ENCODE assay signal across 14 cellular contexts in genomic region chr17:33562792-33563191, GRCh38.
"Had no signal": no experiment of that assay in that cellular context is flagged by ENCODE, and none has a peak within 500 bp of the region (broad histone marks: within the 10 kb centered on the region; RNA-seq: fewer than 3 reads in every experiment).

No MANE protein-coding gene starts in this region.

- ATAC-seq: left lobe of liver; stimulated activated naive CD8-positive, alpha-beta T cell treated with anti-CD3 and anti-CD28 coated beads, Interleukin-15, Interleukin-2, amounts not matched to agents 100 U/mL and 50 U/mL, for 24 hours had no signal

- H3K36me3 ChIP-seq: suprapubic skin had no signal

- DNase-seq: activated CD4-positive, alpha-beta T cell treated with anti-CD3 and anti-CD28 coated beads for 4 hours; activated naive CD4-positive, alpha-beta T cell; cortex of kidney; effector CD8-positive, alpha-beta T cell; hippocampal formation; immature natural killer cell; nephron progenitor cell; stimulated activated CD4-positive, alpha-beta T cell treated with anti-CD3 and anti-CD28 coated beads, Interleukin-4, amount 100 ng/mL, for 1 hour; stimulated activated CD8-positive, alpha-beta memory T cell treated with anti-CD3 and anti-CD28 coated beads, Interleukin-4, amount 100 ng/mL, for 48 hours; stimulated activated naive CD8-positive, alpha-beta T cell treated with anti-CD3 and anti-CD28 coated beads, Interleukin-15, Interleukin-2, amounts not matched to agents 100 U/mL and 50 U/mL, for 24 hours had no signal

- H3K4me3 Mint-ChIP-seq: activated T-helper 1 cell treated with anti-CD3 and anti-CD28 coated beads, Interleukin-12 subunit alpha, Interleukin-12 subunit beta, Interleukin-2, Interleukin-4 antibody, amounts not matched to agents 30 ng/mL and 10 ng/mL and 1 ng/mL, durations not matched to agents 14 hours and 24 hours and 36 hours; immature natural killer cell; nephron progenitor cell had no signal

- H3K4me3 ChIP-seq: suprapubic skin had no signal

- H3K9me3 ChIP-seq: suprapubic skin had no signal

- H3K27ac Mint-ChIP-seq: activated T-helper 1 cell treated with anti-CD3 and anti-CD28 coated beads, Interleukin-12 subunit alpha, Interleukin-12 subunit beta, Interleukin-2, Interleukin-4 antibody, amounts not matched to agents 30 ng/mL and 10 ng/mL and 1 ng/mL, durations not matched to agents 14 hours and 24 hours and 36 hours; immature natural killer cell; nephron progenitor cell had no signal

- H3K4me1 ChIP-seq: suprapubic skin had no signal

- H3K4me1 Mint-ChIP-seq: immature natural killer cell, nephron progenitor cell had no signal

- H3K27ac ChIP-seq: epithelial cell of prostate, suprapubic skin had no signal

- H3K36me3 Mint-ChIP-seq: immature natural killer cell had no signal
